In genomic region chr6:42961020-42961470, GRCh38 we compare ENCODE assay signal across 8 cellular contexts. TPM values are rescaled to one million over a fixed set of nuclear protein-coding genes. Genes with fewer than 3 reads are reported as not detected.
A peak's percentile ranks its signal among the peaks of the same experiment; 100 is the strongest.
DNase-seq lines count a peak whose midpoint lies in the region; ATAC-seq and TF ChIP-seq lines count a peak whose summit lies in the region.

No MANE protein-coding gene starts in this region.

- H3K9me3 ChIP-seq in right lobe of liver (no peaks in the 10 kb centered on the region), suprapubic skin (no peaks in the 10 kb centered on the region)

- H3K4me1 ChIP-seq in right lobe of liver: peaks cover 0 to 8% (median 3%) of the 10 kb centered on the region in 4 donors
- peaks cover 16% of the 10 kb centered on the region for H3K4me1 ChIP-seq in suprapubic skin

- H3K36me3 ChIP-seq in brain microvascular endothelial cell (replicated peaks) (peaks cover 2% of the 10 kb centered on the region), right lobe of liver (peaks cover 0 to 36% (median 14%) of the 10 kb centered on the region in 4 donors), suprapubic skin (peaks cover 27% of the 10 kb centered on the region)

- no peaks in the 10 kb centered on the region for H3K27me3 ChIP-seq in brain microvascular endothelial cell (replicated peaks)
- no peaks in the 10 kb centered on the region for H3K27me3 ChIP-seq in right lobe of liver
- no peaks in the 10 kb centered on the region for H3K27me3 ChIP-seq in suprapubic skin

- no peak for TF ChIP-seq EP300 in suprapubic skin (IDR thresholded peaks at IDR 0.05)

- TF ChIP-seq CTCF in brain microvascular endothelial cell (IDR thresholded peaks at IDR 0.05; ENCODE audit: low read depth, low read length, missing control alignments) (no peak), right lobe of liver (IDR thresholded peaks at IDR 0.05) (no peak), suprapubic skin (IDR thresholded peaks at IDR 0.05) (no peak)

- H3K27ac ChIP-seq in brain microvascular endothelial cell (no peak overlapping the region), right lobe of liver (peak overlapping the region in 2 of 3 donors; percentile 78 to 93), suprapubic skin (no peak overlapping the region)

- H3K4me3 ChIP-seq in brain microvascular endothelial cell (ENCODE audit: low read depth, low read length) (peak overlapping the region; percentile 49), right lobe of liver (peak overlapping the region; percentile 51 to 93 (median 86)), suprapubic skin (peak overlapping the region; percentile 52)

- WGBS in right lobe of liver (ENCODE audit: insufficient coverage, low coverage, low lambda C conversion rate, missing lambda C conversion rate): 8% methylated on average over 12 of the region's 15 CpGs
- 23% methylated on average over 10 of the region's 15 CpGs for WGBS in suprapubic skin

- TF ChIP-seq POLR2A in right lobe of liver (IDR thresholded peaks at IDR 0.05): no peak
- TF ChIP-seq POLR2A in suprapubic skin (IDR thresholded peaks at IDR 0.05): no peak

- DNase-seq in NCI-H2196 (lab: John Stamatoyannopoulos, UW; ENCODE audit: unreplicated experiment) (peak; percentile 13), NCI-H2196 treated with DMSO at 0.1 percent for 48 hours (lab: John Stamatoyannopoulos, UW; ENCODE audit: unreplicated experiment) (no peak), brain microvascular endothelial cell (no peak), right lobe of liver (peak in 1 of 3 donors; percentile 34), suprapubic skin (ENCODE audit: low spot score in 2 of 2) (no peak), occipital lobe (lab: John Stamatoyannopoulos, UW) (no peak)
- DNase-seq in stimulated activated CD4-positive, alpha-beta T cell treated with anti-CD3 and anti-CD28 coated beads, Interleukin-4, amount 100 ng/mL, for 24 hours: no peak

- ATAC-seq in right lobe of liver: peak; percentile 38 to 69 (median 58)
- ATAC-seq in GM19397 (IDR thresholded peaks at IDR 0.05; ENCODE audit: unreplicated experiment): no peak

- intact Hi-C loops in right lobe of liver (cut with DNase I): no loop called here

- in situ Hi-C loops in brain microvascular endothelial cell (cut with HindIII; ENCODE audit: low pct_ligation_motif_present, low sequenced_read_pairs): no loop called here

RNA-seq across cellular contexts. Expression of gene GNMT, which starts 0.5 kb away (rescaled TPM):
- total RNA-seq in right lobe of liver (100 to 1,000 TPM in 3 of 6 experiments, 10 to 100 TPM in 3; 13.7 to 470 (median 107) TPM), suprapubic skin (1 to 10 TPM in 1 of 4 donors, under 1 TPM in 1, not detected in 2; 0.79 to 3.7 TPM), occipital lobe (not detected)

RNA-seq across cellular contexts. Expression of gene PEX6, which starts 17.9 kb away (rescaled TPM):
- total RNA-seq in right lobe of liver (10 to 100 TPM; 15.7 to 25.9 (median 21.3) TPM), suprapubic skin (10 to 100 TPM; 18.6 to 48.0 (median 22.8) TPM), occipital lobe (24.0 TPM)

RNA-seq across cellular contexts. Expression of gene PPP2R5D, which starts 23.3 kb away (rescaled TPM):
- total RNA-seq in right lobe of liver (10 to 100 TPM; 11.5 to 24.0 (median 16.3) TPM), suprapubic skin (10 to 100 TPM; 35.1 to 51.9 (median 41.6) TPM), occipital lobe (33.2 TPM)

RNA-seq across cellular contexts. Expression of gene CNPY3, which starts 31.8 kb away (rescaled TPM):
- 10 to 100 TPM; 11.1 to 75.4 (median 28.8) TPM for total RNA-seq in right lobe of liver
- total RNA-seq in suprapubic skin: 10 to 100 TPM; 19.0 to 26.4 (median 23.2) TPM
- 24.6 TPM for total RNA-seq in occipital lobe

RNA-seq across cellular contexts. Expression of gene PTCRA, which starts 45.2 kb away (rescaled TPM):
- total RNA-seq in right lobe of liver: under 1 TPM in 3 of 6 experiments, not detected in 3; 0.31 to 0.46 (median 0.37) TPM
- not detected for total RNA-seq in suprapubic skin
- not detected for total RNA-seq in occipital lobe

Comparison
In these comparisons a context has a peak if more than half of its experiments do, and no peak if none do; other contexts are left out.
1. H3K27ac ChIP-seq: peak in right lobe of liver (2 of 3); none in brain microvascular endothelial cell (single experiment) and suprapubic skin (single experiment).
2. Peak in every context shown above with its lines, with median percentiles within 50 percentile points of each other: H3K4me3 ChIP-seq.